ENCODE assay signal across 32 cellular contexts in the genomic region with DNA sequence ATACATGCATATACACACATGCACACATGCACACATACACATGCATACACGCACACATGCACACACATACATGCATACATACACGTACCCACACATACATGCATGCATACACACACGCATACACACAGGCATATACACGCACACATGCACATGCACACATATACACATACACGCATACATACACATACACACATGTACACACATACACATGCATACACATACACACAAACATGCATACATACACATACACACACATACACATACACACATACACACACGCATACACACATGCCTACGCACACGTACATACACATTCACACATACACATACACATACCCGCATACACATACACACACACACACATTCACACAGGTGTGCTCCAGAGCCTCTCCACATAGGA.
A peak's percentile ranks its signal among the peaks of the same experiment; 100 is the strongest.
DNase-seq lines count a peak whose midpoint lies in the region; ATAC-seq and TF ChIP-seq lines count a peak whose summit lies in the region.
"Had no signal": no experiment of that assay in that cellular context is flagged by ENCODE, and none has a peak within 500 bp of the region (broad histone marks: within the 10 kb centered on the region; RNA-seq: fewer than 3 reads in every experiment).

No MANE protein-coding gene starts in this region.

- DNase-seq in memory B cell (ENCODE audit: low spot score in 2 of 2) (no peak), trophoblast cell (no peak), PC-9 (no peak), ascending aorta (ENCODE audit: low spot score in 2 of 2) (no peak)
- DNase-seq: activated CD4-positive, alpha-beta T cell treated with anti-CD3 and anti-CD28 coated beads, Interleukin-2, amount 50 U/mL, for 4 hours; activated CD4-positive, CD25-positive, alpha-beta regulatory T cell; activated CD8-positive, alpha-beta memory T cell treated with anti-CD3 and anti-CD28 coated beads, Interleukin-2, amount 50 U/mL, for 4 hours; activated naive CD4-positive, alpha-beta T cell treated with anti-CD3 and anti-CD28 coated beads, Interleukin-2, amount 50 U/mL, for 16 hours; aorta; C1 segment of cervical spinal cord; cortex of kidney; DMS79; endodermal cell; foreskin keratinocyte; GM23248; heart right ventricle; kidney glomerular epithelial cell; lower lobe of right lung; NCI-H1092 treated with DMSO at 0.1 percent for 48 hours; NCI-H187; NCI-H2171 treated with DMSO at 0.1 percent for 48 hours; NCI-H524; SHP77 treated with DMSO at 0.1 percent for 48 hours; stimulated activated CD8-positive, alpha-beta memory T cell treated with anti-CD3 and anti-CD28 coated beads, Interleukin-4, amount 100 ng/mL, for 48 hours; upper lobe of right lung had no signal

- no peak overlapping the region for H3K18ac ChIP-seq in trophoblast cell (ENCODE audit: low read length)

- H3K23ac ChIP-seq in trophoblast cell (ENCODE audit: low read length): peak overlapping the region; percentile 51

- H3K36me3 Mint-ChIP-seq in memory B cell: no peaks in the 10 kb centered on the region

- no peak overlapping the region for H3K4ac ChIP-seq in trophoblast cell (ENCODE audit: low read depth, low read length)

- no peaks in the 10 kb centered on the region for H3K9me3 ChIP-seq in DOHH2 (ENCODE audit: control insufficient read depth, insufficient read depth, low read length)
- no peaks in the 10 kb centered on the region for H3K9me3 ChIP-seq in OCI-LY1 (ENCODE audit: low read length)
- peaks cover 2% of the 10 kb centered on the region for H3K9me3 ChIP-seq in trophoblast cell (ENCODE audit: insufficient read depth, low read depth, low read length)
- H3K9me3 ChIP-seq in PC-9 (ENCODE audit: insufficient read depth, low read depth): no peaks in the 10 kb centered on the region
- no peaks in the 10 kb centered on the region for H3K9me3 ChIP-seq in ascending aorta
- H3K9me3 ChIP-seq: heart right ventricle, lower lobe of right lung, upper lobe of right lung had no signal

- WGBS in trophoblast cell (ENCODE audit: extremely low coverage, insufficient coverage, insufficient read length): 100% methylated on average over 4 of the region's 9 CpGs

- H3K79me2 ChIP-seq in DOHH2 (ENCODE audit: control insufficient read depth, low read length) (no peaks in the 10 kb centered on the region), OCI-LY1 (ENCODE audit: insufficient read depth, low read length) (no peaks in the 10 kb centered on the region), trophoblast cell (ENCODE audit: control insufficient read depth, insufficient read depth, low read length, poor library complexity) (no peaks in the 10 kb centered on the region), PC-9 (ENCODE audit: low read depth) (no peaks in the 10 kb centered on the region)

- peak overlapping the region; percentile 52 for H3K4me2 ChIP-seq in DOHH2 (ENCODE audit: low read length)
- no peak overlapping the region; the same call in 1 of the 2 replicates for H3K4me2 ChIP-seq in OCI-LY1 (ENCODE audit: low read length)
- no peak overlapping the region for H3K4me2 ChIP-seq in trophoblast cell (ENCODE audit: low read length)
- H3K4me2 ChIP-seq in PC-9: no peak overlapping the region

- POLR2A ChIA-PET in PC-9 (lab: Charles Lee; ENCODE audit: unreplicated experiment): no interaction called here

- TF ChIP-seq CTCF in DOHH2 (IDR thresholded peaks at IDR 0.05; ENCODE audit: low read depth, low read length, poor library complexity, severe bottlenecking) (no peak), OCI-LY1 (IDR thresholded peaks at IDR 0.05; ENCODE audit: low read length) (no peak), PC-9 (conservative IDR thresholded peaks at IDR 0.05) (no peak), ascending aorta (IDR thresholded peaks at IDR 0.05) (no peak)

- H3K9me2 ChIP-seq in DOHH2 (replicated peaks; ENCODE audit: control insufficient read depth, low read length) (no peaks in the 10 kb centered on the region), OCI-LY1 (ENCODE audit: low read depth, low read length) (no peaks in the 10 kb centered on the region), PC-9 (ENCODE audit: insufficient read depth) (no peaks in the 10 kb centered on the region)

- H2AFZ ChIP-seq in OCI-LY1 (ENCODE audit: low read length) (no peak overlapping the region), trophoblast cell (ENCODE audit: insufficient read depth, low read length, poor library complexity) (no peak overlapping the region), PC-9 (no peak overlapping the region)
- H2AFZ ChIP-seq: GM23248 had no signal

- H3K27me3 ChIP-seq in DOHH2 (ENCODE audit: control insufficient read depth, low read length) (no peaks in the 10 kb centered on the region), OCI-LY1 (ENCODE audit: insufficient read depth, low read length) (no peaks in the 10 kb centered on the region), trophoblast cell (ENCODE audit: insufficient read depth, low read length) (no peaks in the 10 kb centered on the region), PC-9 (ENCODE audit: insufficient read depth, low read depth) (no peaks in the 10 kb centered on the region), ascending aorta (no peaks in the 10 kb centered on the region)
- H3K27me3 ChIP-seq: cardiac muscle cell, foreskin keratinocyte, heart right ventricle, upper lobe of right lung had no signal

- H3K9ac ChIP-seq in OCI-LY1 (ENCODE audit: low read length) (no peak overlapping the region), trophoblast cell (ENCODE audit: low read length) (peak overlapping the region; percentile 10)
- H3K9ac ChIP-seq: GM23248 had no signal

- peaks cover 37% of the 10 kb centered on the region for H3K4me1 Mint-ChIP-seq in memory B cell

- peaks cover 8% of the 10 kb centered on the region for H3F3A ChIP-seq in DOHH2 (ENCODE audit: control insufficient read depth, insufficient read depth)
- no peaks in the 10 kb centered on the region for H3F3A ChIP-seq in OCI-LY1 (ENCODE audit: insufficient read depth, low read length)
- no peaks in the 10 kb centered on the region for H3F3A ChIP-seq in PC-9 (ENCODE audit: insufficient read depth, low read depth)

- no peak overlapping the region for H2AK5ac ChIP-seq in trophoblast cell (ENCODE audit: low read length)

- H4K91ac ChIP-seq in trophoblast cell (ENCODE audit: low read depth, low read length): no peak overlapping the region

- H3K36me3 ChIP-seq in DOHH2 (ENCODE audit: control insufficient read depth, low read length): no peaks in the 10 kb centered on the region
- no peaks in the 10 kb centered on the region for H3K36me3 ChIP-seq in OCI-LY1 (ENCODE audit: insufficient read depth, low read length)
- no peaks in the 10 kb centered on the region for H3K36me3 ChIP-seq in trophoblast cell (ENCODE audit: control insufficient read depth in 1 of 2, insufficient read depth in 2 of 2, low read length in 2 of 2)
- H3K36me3 ChIP-seq in PC-9 (ENCODE audit: low read depth): no peaks in the 10 kb centered on the region
- H3K36me3 ChIP-seq in ascending aorta: no peaks in the 10 kb centered on the region
- H3K36me3 ChIP-seq: cardiac muscle cell, heart right ventricle, lower lobe of right lung, upper lobe of right lung had no signal

- H3K27ac ChIP-seq in DOHH2 (ENCODE audit: low read depth, low read length): peak overlapping the region; percentile 46
- peak overlapping the region; percentile 39 for H3K27ac ChIP-seq in OCI-LY1 (ENCODE audit: low read depth, low read length, poor library complexity, severe bottlenecking)
- H3K27ac ChIP-seq in trophoblast cell (ENCODE audit: low read depth, low read length): no peak overlapping the region
- H3K27ac ChIP-seq in PC-9: no peak overlapping the region
- no peak overlapping the region for H3K27ac ChIP-seq in ascending aorta
- H3K27ac ChIP-seq: cardiac muscle cell, foreskin keratinocyte, GM23248, heart right ventricle, lower lobe of right lung, upper lobe of right lung had no signal

- H3K9me3 Mint-ChIP-seq in memory B cell: no peaks in the 10 kb centered on the region
- H3K9me3 Mint-ChIP-seq: endodermal cell had no signal

- no peak overlapping the region for H4K8ac ChIP-seq in trophoblast cell (ENCODE audit: low read depth, low read length)

- H2BK12ac ChIP-seq in trophoblast cell (ENCODE audit: low read length): no peak overlapping the region

- peaks cover 60% of the 10 kb centered on the region for H3K4me1 ChIP-seq in DOHH2 (ENCODE audit: control insufficient read depth, low read length)
- peaks cover 40% of the 10 kb centered on the region for H3K4me1 ChIP-seq in OCI-LY1 (ENCODE audit: insufficient read depth, low read length, severe bottlenecking)
- H3K4me1 ChIP-seq in trophoblast cell (ENCODE audit: control insufficient read depth in 1 of 2, insufficient read depth in 2 of 2, low read length in 2 of 2): peaks cover 0 to 4% of the 10 kb centered on the region in 2 experiments
- H3K4me1 ChIP-seq in PC-9 (replicated peaks; ENCODE audit: insufficient read depth): no peaks in the 10 kb centered on the region
- no peaks in the 10 kb centered on the region for H3K4me1 ChIP-seq in ascending aorta
- H3K4me1 ChIP-seq: upper lobe of right lung had no signal

- H3K4me3 ChIP-seq in DOHH2 (ENCODE audit: low read length) (peak overlapping the region; percentile 28), OCI-LY1 (ENCODE audit: low read depth, low read length, poor library complexity, severe bottlenecking) (no peak overlapping the region), trophoblast cell (ENCODE audit: low read depth, low read length) (peak overlapping the region; percentile 29), PC-9 (no peak overlapping the region), ascending aorta (no peak overlapping the region)
- H3K4me3 ChIP-seq: cardiac muscle cell, GM23248, heart right ventricle, lower lobe of right lung, skin epidermis, upper lobe of right lung had no signal

- H4K12ac ChIP-seq in trophoblast cell (ENCODE audit: low read depth, low read length): no peak overlapping the region

- peak overlapping the region; percentile 43 for H3K4me3 Mint-ChIP-seq in memory B cell
- H3K4me3 Mint-ChIP-seq: endodermal cell had no signal

- no peak overlapping the region for H3K14ac ChIP-seq in trophoblast cell (ENCODE audit: low read length)

- H3K27me3 Mint-ChIP-seq in memory B cell: no peaks in the 10 kb centered on the region

- H4K20me1 ChIP-seq in DOHH2 (ENCODE audit: control insufficient read depth, insufficient read depth, low read depth, low read length) (no peaks in the 10 kb centered on the region), OCI-LY1 (ENCODE audit: insufficient read depth, low read length) (no peaks in the 10 kb centered on the region), PC-9 (ENCODE audit: insufficient read depth) (no peaks in the 10 kb centered on the region)

- H2BK120ac ChIP-seq in trophoblast cell (ENCODE audit: insufficient read depth, low read length, poor library complexity): no peak overlapping the region

- BruUV-seq in PC-9 (replicated peaks; lab: Mats Ljungman, UMichigan): no TSS peak

- no peaks in the 10 kb centered on the region for H3K79me1 ChIP-seq in trophoblast cell (ENCODE audit: low read length)

- H2BK5ac ChIP-seq in trophoblast cell (ENCODE audit: low read depth, low read length, poor library complexity): no peak overlapping the region

- CTCF ChIA-PET in PC-9 (lab: Charles Lee): no interaction called here

- intact Hi-C loops in PC-9 (cut with micrococcal nuclease; ENCODE audit: unreplicated experiment) (no loop called here), ascending aorta (cut with DNase I) (no loop called here)

- ATAC-seq in memory B cell (ENCODE audit: low read depth) (peak; percentile 11), GM18502 (IDR thresholded peaks at IDR 0.05; ENCODE audit: poor library complexity, unreplicated experiment) (no peak), GM19351 (IDR thresholded peaks at IDR 0.05; ENCODE audit: unreplicated experiment) (no peak)
- ATAC-seq: foreskin keratinocyte, Panc1 had no signal

- peak overlapping the region; percentile 80 for H3K27ac Mint-ChIP-seq in memory B cell
- H3K27ac Mint-ChIP-seq: endodermal cell had no signal

Comparison
In these comparisons a context has a peak if more than half of its experiments do, and no peak if none do; other contexts are left out.
1. H3K27ac ChIP-seq: peak in DOHH2 (single experiment) and OCI-LY1 (single experiment); none in trophoblast cell (single experiment), PC-9 (single experiment) and ascending aorta (0 of 2).
2. H3K4me3 ChIP-seq: peak in DOHH2 (single experiment) and trophoblast cell (single experiment); none in OCI-LY1 (single experiment), PC-9 (single experiment) and ascending aorta (0 of 2).